Comparison of ENCODE assay signal across 15 cellular contexts in the genomic region with DNA sequence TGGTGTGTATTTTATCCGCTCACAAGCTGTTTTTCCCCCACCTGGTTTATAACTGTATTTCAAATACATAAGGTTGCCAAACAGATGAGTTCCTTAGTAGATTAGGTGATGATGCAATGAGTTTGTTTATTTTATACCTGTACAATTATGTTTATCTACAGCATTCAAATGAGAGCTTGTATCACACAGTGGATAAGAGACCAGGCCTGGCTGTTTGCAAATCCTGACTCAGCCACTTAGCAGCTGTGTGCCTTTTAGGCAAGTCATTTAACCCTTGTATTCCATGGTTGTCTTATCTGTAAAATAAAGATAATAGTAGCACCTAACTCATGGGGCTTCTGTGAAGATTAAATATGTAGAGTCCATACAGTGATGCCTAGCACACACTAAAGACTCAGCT.
"Had no signal": no experiment of that assay in that cellular context is flagged by ENCODE, and none has a peak within 500 bp of the region (broad histone marks: within the 10 kb centered on the region; RNA-seq: fewer than 3 reads in every experiment).

No MANE protein-coding gene starts in this region.

- H3K36me3 ChIP-seq: adrenal gland, gastrocnemius medialis, left ventricle myocardium inferior, prostate gland had no signal

- H3K9me3 ChIP-seq: adrenal gland, body of pancreas, gastrocnemius medialis, left ventricle myocardium inferior, prostate gland had no signal

- ATAC-seq: activated CD8-positive, alpha-beta T cell treated with anti-CD3 and anti-CD28 coated beads, Interleukin-2, amount 10 ng/mL, durations not matched to agents 7 days and 5 days; body of pancreas; gastrocnemius medialis; right cardiac atrium; WTC11 had no signal

- H3K4me1 ChIP-seq: adrenal gland, body of pancreas, left ventricle myocardium inferior, prostate gland had no signal

- H3K4me3 ChIP-seq: adrenal gland, body of pancreas, gastrocnemius medialis, left ventricle myocardium inferior, prostate gland had no signal

- H3K27me3 ChIP-seq: adrenal gland, gastrocnemius medialis had no signal

- H3K27ac ChIP-seq: adrenal gland, body of pancreas, gastrocnemius medialis, left ventricle myocardium inferior, prostate gland had no signal

- DNase-seq: activated CD4-positive, alpha-beta T cell treated with anti-CD3 and anti-CD28 coated beads for 4 hours; activated CD8-positive, alpha-beta memory T cell treated with anti-CD3 and anti-CD28 coated beads, Interleukin-2, amount 50 U/mL, for 4 hours; activated CD8-positive, alpha-beta T cell treated with anti-CD3 and anti-CD28 coated beads, Interleukin-2, amount 10 ng/mL, durations not matched to agents 7 days and 5 days; activated effector memory CD4-positive, alpha-beta T cell treated with anti-CD3 and anti-CD28 coated beads, Interleukin-2, amount 50 U/mL, for 16 hours; activated T-cell treated with anti-CD3 and anti-CD28 coated beads, Interleukin-2, amount 50 U/mL, for 48 hours; adrenal gland; body of pancreas; effector CD8-positive, alpha-beta T cell; gastrocnemius medialis; left ventricle myocardium inferior; occipital lobe; right cardiac atrium; T-helper 2 cell had no signal
